ENCODE assay signal across 1 cellular context in the genomic region with DNA sequence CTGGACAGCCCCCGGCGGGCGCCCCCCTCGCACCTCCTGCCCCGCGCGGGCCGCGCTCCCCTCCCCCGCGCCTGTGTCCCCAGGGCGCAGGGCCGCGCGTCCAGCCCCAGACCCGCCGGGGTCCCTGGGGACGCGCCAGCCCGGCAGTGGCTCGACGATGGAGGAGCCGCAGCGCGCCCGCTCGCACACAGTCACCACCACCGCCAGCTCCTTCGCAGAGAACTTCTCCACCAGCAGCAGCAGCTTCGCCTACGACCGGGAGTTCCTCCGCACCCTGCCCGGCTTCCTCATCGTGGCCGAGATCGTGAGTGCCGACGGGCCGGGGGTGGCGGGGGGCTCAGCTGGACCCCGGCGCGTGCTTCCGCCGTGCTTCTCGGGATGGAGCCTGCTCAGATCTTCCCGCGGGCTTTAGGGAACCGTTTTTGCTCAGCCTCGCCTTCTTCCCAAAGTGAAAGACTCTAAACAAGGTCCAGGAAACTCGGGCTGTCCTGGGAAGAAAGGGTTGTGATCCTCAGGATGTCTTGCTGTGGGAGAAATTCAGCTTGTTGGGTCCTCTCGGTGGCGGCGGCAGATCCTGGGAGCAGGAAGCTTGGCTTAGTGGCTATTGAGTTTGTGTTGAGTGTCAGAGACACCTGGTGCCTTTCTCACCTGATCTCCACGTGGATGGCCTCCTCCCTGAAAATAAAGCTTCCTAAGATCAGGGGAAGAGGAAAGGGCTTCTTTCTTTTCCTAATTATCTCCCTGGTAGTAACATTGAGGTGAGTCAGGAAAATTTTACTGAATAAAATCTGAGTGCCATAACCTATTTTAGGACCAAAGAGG.
TF ChIP-seq lines count a peak whose summit lies in the region.

No MANE protein-coding gene starts in this region.

TF ChIP-seq in HepG2, 621 proteins besides CTCF, POLR2A, EP300 and RAD21 (continued from another document and continues in another):
- TF ChIP-seq, protein P1, sequence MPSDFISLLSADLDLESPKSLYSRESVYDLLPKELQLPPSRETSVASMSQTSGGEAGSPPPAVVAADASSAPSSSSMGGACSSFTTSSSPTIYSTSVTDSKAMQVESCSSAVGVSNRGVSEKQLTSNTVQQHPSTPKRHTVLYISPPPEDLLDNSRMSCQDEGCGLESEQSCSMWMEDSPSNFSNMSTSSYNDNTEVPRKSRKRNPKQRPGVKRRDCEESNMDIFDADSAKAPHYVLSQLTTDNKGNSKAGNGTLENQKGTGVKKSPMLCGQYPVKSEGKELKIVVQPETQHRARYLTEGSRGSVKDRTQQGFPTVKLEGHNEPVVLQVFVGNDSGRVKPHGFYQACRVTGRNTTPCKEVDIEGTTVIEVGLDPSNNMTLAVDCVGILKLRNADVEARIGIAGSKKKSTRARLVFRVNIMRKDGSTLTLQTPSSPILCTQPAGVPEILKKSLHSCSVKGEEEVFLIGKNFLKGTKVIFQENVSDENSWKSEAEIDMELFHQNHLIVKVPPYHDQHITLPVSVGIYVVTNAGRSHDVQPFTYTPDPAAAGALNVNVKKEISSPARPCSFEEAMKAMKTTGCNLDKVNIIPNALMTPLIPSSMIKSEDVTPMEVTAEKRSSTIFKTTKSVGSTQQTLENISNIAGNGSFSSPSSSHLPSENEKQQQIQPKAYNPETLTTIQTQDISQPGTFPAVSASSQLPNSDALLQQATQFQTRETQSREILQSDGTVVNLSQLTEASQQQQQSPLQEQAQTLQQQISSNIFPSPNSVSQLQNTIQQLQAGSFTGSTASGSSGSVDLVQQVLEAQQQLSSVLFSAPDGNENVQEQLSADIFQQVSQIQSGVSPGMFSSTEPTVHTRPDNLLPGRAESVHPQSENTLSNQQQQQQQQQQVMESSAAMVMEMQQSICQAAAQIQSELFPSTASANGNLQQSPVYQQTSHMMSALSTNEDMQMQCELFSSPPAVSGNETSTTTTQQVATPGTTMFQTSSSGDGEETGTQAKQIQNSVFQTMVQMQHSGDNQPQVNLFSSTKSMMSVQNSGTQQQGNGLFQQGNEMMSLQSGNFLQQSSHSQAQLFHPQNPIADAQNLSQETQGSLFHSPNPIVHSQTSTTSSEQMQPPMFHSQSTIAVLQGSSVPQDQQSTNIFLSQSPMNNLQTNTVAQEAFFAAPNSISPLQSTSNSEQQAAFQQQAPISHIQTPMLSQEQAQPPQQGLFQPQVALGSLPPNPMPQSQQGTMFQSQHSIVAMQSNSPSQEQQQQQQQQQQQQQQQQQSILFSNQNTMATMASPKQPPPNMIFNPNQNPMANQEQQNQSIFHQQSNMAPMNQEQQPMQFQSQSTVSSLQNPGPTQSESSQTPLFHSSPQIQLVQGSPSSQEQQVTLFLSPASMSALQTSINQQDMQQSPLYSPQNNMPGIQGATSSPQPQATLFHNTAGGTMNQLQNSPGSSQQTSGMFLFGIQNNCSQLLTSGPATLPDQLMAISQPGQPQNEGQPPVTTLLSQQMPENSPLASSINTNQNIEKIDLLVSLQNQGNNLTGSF (CRISPR knock-in tag; IDR thresholded peaks at IDR 0.05): no peak
- TF ChIP-seq NCOA5 (CRISPR knock-in tag; IDR thresholded peaks at IDR 0.05) (no peak), ZNF142 (CRISPR knock-in tag; IDR thresholded peaks at IDR 0.05) (no peak), HDAC2 (CRISPR knock-in tag; IDR thresholded peaks at IDR 0.05) (no peak), ZNF333 (CRISPR knock-in tag; IDR thresholded peaks at IDR 0.05; ENCODE audit: borderline replicate concordance) (no peak), ZKSCAN1 (IDR thresholded peaks at IDR 0.05; ENCODE audit: low read length) (no peak), TFDP1 (CRISPR knock-in tag; IDR thresholded peaks at IDR 0.05; ENCODE audit: borderline replicate concordance) (no peak), CHD2 (IDR thresholded peaks at IDR 0.05; ENCODE audit: low read depth, low read length) (no peak), ZGPAT (CRISPR knock-in tag; IDR thresholded peaks at IDR 0.05) (no peak), FOXO4 (CRISPR knock-in tag; conservative IDR thresholded peaks at IDR 0.05) (0 out of 2 replicates have a peak, but pooled peaks have one; percentile 60), SP140L (CRISPR knock-in tag; IDR thresholded peaks at IDR 0.05; ENCODE audit: borderline replicate concordance) (no peak), ZNF713 (CRISPR knock-in tag; IDR thresholded peaks at IDR 0.05) (no peak), ZNF263 (CRISPR knock-in tag; IDR thresholded peaks at IDR 0.05) (no peak), ATRX (CRISPR knock-in tag; IDR thresholded peaks at IDR 0.05; ENCODE audit: borderline replicate concordance) (no peak), CHD4 (IDR thresholded peaks at IDR 0.05; ENCODE audit: borderline replicate concordance, low read length) (no peak), ZNF24 (IDR thresholded peaks at IDR 0.05) (no peak), IRF2 (CRISPR knock-in tag; IDR thresholded peaks at IDR 0.05) (no peak), ZMYM3 (CRISPR knock-in tag; IDR thresholded peaks at IDR 0.05) (no peak), PRDM15 (CRISPR knock-in tag; IDR thresholded peaks at IDR 0.05) (no peak), SYNCRIP (IDR thresholded peaks at IDR 0.05; ENCODE audit: insufficient read depth, low read depth, low read length) (no peak), ATF7-NPFF (CRISPR knock-in tag; IDR thresholded peaks at IDR 0.05; ENCODE audit: low read depth) (peak; percentile 14; the same call in 1 of the 2 replicates), ZNF232 (CRISPR knock-in tag; IDR thresholded peaks at IDR 0.05; ENCODE audit: borderline replicate concordance) (no peak)
- TF ChIP-seq, protein P2, sequence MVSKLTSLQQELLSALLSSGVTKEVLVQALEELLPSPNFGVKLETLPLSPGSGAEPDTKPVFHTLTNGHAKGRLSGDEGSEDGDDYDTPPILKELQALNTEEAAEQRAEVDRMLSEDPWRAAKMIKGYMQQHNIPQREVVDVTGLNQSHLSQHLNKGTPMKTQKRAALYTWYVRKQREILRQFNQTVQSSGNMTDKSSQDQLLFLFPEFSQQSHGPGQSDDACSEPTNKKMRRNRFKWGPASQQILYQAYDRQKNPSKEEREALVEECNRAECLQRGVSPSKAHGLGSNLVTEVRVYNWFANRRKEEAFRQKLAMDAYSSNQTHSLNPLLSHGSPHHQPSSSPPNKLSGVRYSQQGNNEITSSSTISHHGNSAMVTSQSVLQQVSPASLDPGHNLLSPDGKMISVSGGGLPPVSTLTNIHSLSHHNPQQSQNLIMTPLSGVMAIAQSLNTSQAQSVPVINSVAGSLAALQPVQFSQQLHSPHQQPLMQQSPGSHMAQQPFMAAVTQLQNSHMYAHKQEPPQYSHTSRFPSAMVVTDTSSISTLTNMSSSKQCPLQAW (CRISPR knock-in tag; IDR thresholded peaks at IDR 0.05): 0 out of 2 replicates have a peak, but pooled peaks have one; percentile 13
- TF ChIP-seq, protein P3, sequence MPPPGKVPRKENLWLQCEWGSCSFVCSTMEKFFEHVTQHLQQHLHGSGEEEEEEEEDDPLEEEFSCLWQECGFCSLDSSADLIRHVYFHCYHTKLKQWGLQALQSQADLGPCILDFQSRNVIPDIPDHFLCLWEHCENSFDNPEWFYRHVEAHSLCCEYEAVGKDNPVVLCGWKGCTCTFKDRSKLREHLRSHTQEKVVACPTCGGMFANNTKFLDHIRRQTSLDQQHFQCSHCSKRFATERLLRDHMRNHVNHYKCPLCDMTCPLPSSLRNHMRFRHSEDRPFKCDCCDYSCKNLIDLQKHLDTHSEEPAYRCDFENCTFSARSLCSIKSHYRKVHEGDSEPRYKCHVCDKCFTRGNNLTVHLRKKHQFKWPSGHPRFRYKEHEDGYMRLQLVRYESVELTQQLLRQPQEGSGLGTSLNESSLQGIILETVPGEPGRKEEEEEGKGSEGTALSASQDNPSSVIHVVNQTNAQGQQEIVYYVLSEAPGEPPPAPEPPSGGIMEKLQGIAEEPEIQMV (CRISPR knock-in tag; IDR thresholded peaks at IDR 0.05; ENCODE audit: low read depth): no peak
